In the genomic region with DNA sequence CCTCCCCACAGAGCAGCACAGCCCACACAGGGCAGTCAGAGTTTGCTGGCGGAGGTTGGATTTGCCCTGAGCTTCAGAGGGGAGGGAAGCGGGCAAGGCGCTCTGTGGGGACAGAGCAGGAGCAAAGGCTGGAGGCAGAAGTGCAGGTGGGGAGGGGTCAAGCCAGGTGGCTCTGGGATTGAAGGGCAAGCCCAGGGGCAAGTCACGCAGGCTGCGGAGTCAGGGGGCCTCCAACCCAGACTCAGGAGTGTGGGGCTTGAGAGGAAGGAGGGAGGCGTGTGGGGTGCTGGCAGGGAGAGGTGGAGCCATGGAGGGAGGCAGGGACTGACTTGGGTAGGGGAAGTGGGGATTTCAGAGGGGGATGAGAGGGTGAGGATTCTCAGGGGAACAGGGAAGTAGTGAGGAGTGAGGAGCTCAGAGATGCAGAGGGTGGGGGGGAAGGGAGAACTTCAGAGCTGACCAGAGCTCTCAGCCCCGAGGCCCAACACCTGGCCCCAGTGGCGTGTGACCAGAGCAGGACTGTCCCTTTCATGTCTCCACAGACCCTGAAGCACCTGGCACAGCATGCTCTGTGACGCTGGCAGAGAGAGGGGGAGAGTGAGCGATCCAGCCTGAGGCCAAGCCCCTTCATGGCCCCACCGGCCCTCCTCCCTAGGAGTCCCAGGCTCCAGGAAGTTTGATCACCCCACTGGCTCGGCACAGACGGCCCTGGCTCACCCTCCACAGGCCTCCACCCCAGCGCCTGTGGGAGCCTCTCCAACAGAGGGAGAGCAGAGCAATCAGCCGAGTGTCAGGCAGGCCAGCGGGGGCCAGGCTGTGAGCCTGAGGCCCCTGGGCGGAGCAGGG, we compare ENCODE assay signal across 1 cellular context.
TF ChIP-seq lines count a peak whose summit lies in the region.

No MANE protein-coding gene starts in this region.

TF ChIP-seq in H1, 55 proteins besides CTCF, POLR2A, EP300 and RAD21:
- TF ChIP-seq ASH2L (IDR thresholded peaks at IDR 0.05; ENCODE audit: low read length) (no peak), TCF12 (IDR thresholded peaks at IDR 0.05; ENCODE audit: low read depth, low read length) (0 out of 2 replicates have a peak, but pooled peaks have one; percentile 56)
